18 cellular contexts compared by ENCODE assay signal in genomic region chr17:48639136-48639535, GRCh38. TPM values are rescaled to one million over a fixed set of nuclear protein-coding genes. Genes with fewer than 3 reads are reported as not detected.
"Had no signal": no experiment of that assay in that cellular context is flagged by ENCODE, and none has a peak within 500 bp of the region (broad histone marks: within the 10 kb centered on the region; RNA-seq: fewer than 3 reads in every experiment).

No MANE protein-coding gene starts in this region.

- H3K4me2 ChIP-seq: hepatocyte had no signal

- H3K79me2 ChIP-seq: hepatocyte had no signal

- H3K27me3 ChIP-seq: ovary had no signal

- ATAC-seq: activated CD4-positive, CD25-positive, alpha-beta regulatory T cell treated with anti-CD3 and anti-CD28 coated beads, Interleukin-2, amount 50 U/mL, for 24 hours; activated naive CD4-positive, alpha-beta T cell treated with anti-CD3 and anti-CD28 coated beads, Interleukin-2, amount 50 U/mL, for 72 hours; body of pancreas; left cardiac atrium had no signal

- FAIRE-seq: small intestine had no signal

- H3K4me3 ChIP-seq: body of pancreas, hepatocyte, ovary, tibial artery, vagina had no signal

- H2AFZ ChIP-seq: hepatocyte had no signal

- H3K4me1 ChIP-seq: vagina had no signal

- DNase-seq: activated CD4-positive, alpha-beta T cell treated with anti-CD3 and anti-CD28 coated beads, Interleukin-2, amount 50 U/mL, for 4 hours; activated effector memory CD4-positive, alpha-beta T cell treated with anti-CD3 and anti-CD28 coated beads, Interleukin-2, amount 50 U/mL, for 16 hours; activated T-cell treated with anti-CD3 and anti-CD28 coated beads, Interleukin-2, amount 50 U/mL, for 1 hour; amniotic stem cell; body of pancreas; dermis blood vessel endothelial cell; erythroblast; left cardiac atrium; ovary; small intestine; T-helper 2 cell; tibial artery had no signal

- H3K36me3 ChIP-seq: ovary, tibial artery, vagina had no signal

- H3K9me3 ChIP-seq: body of pancreas, ovary, tibial artery, vagina had no signal

- H3K27ac ChIP-seq: body of pancreas, hepatocyte, ovary, tibial artery, vagina had no signal

RNA-seq across cellular contexts. Expression of gene HOXB9, which starts 13.0 kb away (rescaled TPM):
- total RNA-seq: body of pancreas, left cardiac atrium, lung microvascular endothelial cell, vagina had no signal
- polyA plus RNA-seq: neural cell had no signal

RNA-seq across cellular contexts. Expression of gene HOXB8, which starts 24.0 kb away (rescaled TPM):
- total RNA-seq: activated naive CD4-positive, alpha-beta T cell treated with anti-CD3 and anti-CD28 coated beads, Interleukin-2, amount 50 U/mL, for 72 hours; body of pancreas; lung microvascular endothelial cell; vagina had no signal
- polyA plus RNA-seq: neural cell had no signal

RNA-seq across cellular contexts. Expression of gene HOXB7, which starts 28.3 kb away (rescaled TPM):
- polyA plus RNA-seq: neural cell had no signal

RNA-seq across cellular contexts. Expression of gene HOXB6, which starts 34.4 kb away (rescaled TPM):
- polyA plus RNA-seq: neural cell had no signal

RNA-seq across cellular contexts. Expression of gene HOXB5, which starts 45.6 kb away (rescaled TPM):
- total RNA-seq: activated naive CD4-positive, alpha-beta T cell treated with anti-CD3 and anti-CD28 coated beads, Interleukin-2, amount 50 U/mL, for 72 hours; lung microvascular endothelial cell had no signal
- polyA plus RNA-seq: neural cell had no signal
